20 cellular contexts compared by ENCODE assay signal in the genomic region with DNA sequence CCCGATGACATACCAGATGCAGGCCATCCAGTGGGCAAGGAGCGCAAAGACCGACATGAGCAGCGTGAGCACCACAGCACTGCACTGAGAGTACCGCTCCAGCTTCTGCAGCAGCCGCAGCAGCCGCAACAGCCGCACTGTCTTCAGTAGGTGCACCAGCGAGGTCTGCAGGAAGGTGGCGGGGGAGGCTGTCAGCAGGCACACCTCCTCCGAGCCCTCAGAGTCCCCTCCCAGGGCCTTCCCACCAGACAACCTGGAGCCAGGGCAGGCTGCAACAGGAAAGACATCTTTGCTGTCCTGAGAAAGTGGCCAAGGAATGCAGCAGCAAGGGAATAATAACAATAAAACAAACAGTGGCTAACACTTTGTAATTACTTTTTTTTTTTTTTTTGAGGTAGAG.
A peak's percentile ranks its signal among the peaks of the same experiment; 100 is the strongest.
DNase-seq lines count a peak whose midpoint lies in the region; ATAC-seq and TF ChIP-seq lines count a peak whose summit lies in the region.
"Had no signal": no experiment of that assay in that cellular context is flagged by ENCODE, and none has a peak within 500 bp of the region (broad histone marks: within the 10 kb centered on the region; RNA-seq: fewer than 3 reads in every experiment).

No MANE protein-coding gene starts in this region.

- H3K4me3 ChIP-seq in HAP-1, result no peak overlapping the region
- H3K4me3 ChIP-seq: dorsolateral prefrontal cortex, esophagus muscularis mucosa had no signal

- no peaks in the 10 kb centered on the region for H3K36me3 ChIP-seq in HAP-1 (replicated peaks)
- H3K36me3 ChIP-seq: esophagus muscularis mucosa had no signal

- no peaks in the 10 kb centered on the region for H3K27me3 ChIP-seq in HAP-1 (ENCODE audit: low read depth)
- H3K27me3 ChIP-seq: dorsolateral prefrontal cortex, esophagus muscularis mucosa had no signal

- no peaks in the 10 kb centered on the region for H3K9me3 ChIP-seq in HAP-1
- H3K9me3 ChIP-seq: esophagus muscularis mucosa had no signal

- TF ChIP-seq CTCF in RWPE1 (conservative IDR thresholded peaks at IDR 0.05; ENCODE audit: low read depth), result no peak

- DNase-seq in ELF-1 (ENCODE audit: low read depth, low spot score) (peak; percentile 82), RWPE1 (ENCODE audit: low spot score) (peak; percentile 54), iPS-NIHi11 (ENCODE audit: low spot score) (peak; percentile 68), HAP-1 (ENCODE audit: low spot score in 2 of 2) (no peak)
- DNase-seq: activated B cell treated with CpG ODN at 0.5 μM for 24 hours; activated CD4-positive, alpha-beta memory T cell treated with anti-CD3 and anti-CD28 coated beads for 36 hours; activated naive CD4-positive, alpha-beta T cell; activated T-cell treated with anti-CD3 and anti-CD28 coated beads for 4 hours; amniotic stem cell; CD4-positive, CD25-positive, alpha-beta regulatory T cell; dorsolateral prefrontal cortex; immature natural killer cell; NCI-H1436 treated with DMSO at 0.1 percent for 48 hours; NCI-H774; T-helper 2 cell had no signal

- in situ Hi-C loops in HAP-1 (cut with MboI; ENCODE audit: low sequenced_read_pairs), result no loop called here

- CTCF ChIA-PET in RWPE1 (lab: Yijun Ruan, JAX), result interaction anchor here (0.6 to 0.7 kb wide), 3 partner anchors 95 to 1283 kb away, joined by 3 to 7 read pairs (median 3); no protein-coding TSS in a partner anchor

- POLR2A ChIA-PET in RWPE1 (lab: Yijun Ruan, JAX; ENCODE audit: low non-redundant PET), result interaction anchor here (0.7 to 0.8 kb wide), 2 partner anchors 10 to 51 kb away, joined by 3 to 12 read pairs; no protein-coding TSS in a partner anchor

- ATAC-seq in HG02678 (IDR thresholded peaks at IDR 0.05; ENCODE audit: unreplicated experiment) (no peak), GM18517 (IDR thresholded peaks at IDR 0.05; ENCODE audit: unreplicated experiment) (no peak)
- ATAC-seq: stimulated activated memory B cell treated with anti-CD40 and anti-IgM and Interleukin-4, amounts not matched to agents 10 μg/mL and 1 μg/mL and 100 μg/mL, for 72 hours had no signal

- H3K27ac ChIP-seq in RWPE1, result no peak overlapping the region
- H3K27ac ChIP-seq: esophagus muscularis mucosa, parathyroid adenoma had no signal

- H3K4me1 ChIP-seq in HAP-1, result no peaks in the 10 kb centered on the region
- H3K4me1 ChIP-seq: esophagus muscularis mucosa, parathyroid adenoma had no signal

Comparison
In these comparisons a context has a peak if more than half of its experiments do, and no peak if none do; other contexts are left out.
1. DNase-seq: peak in ELF-1 (single experiment), RWPE1 (single experiment) and iPS-NIHi11 (single experiment); none in HAP-1 (0 of 2).